7 cellular contexts compared by ENCODE assay signal in the genomic region with DNA sequence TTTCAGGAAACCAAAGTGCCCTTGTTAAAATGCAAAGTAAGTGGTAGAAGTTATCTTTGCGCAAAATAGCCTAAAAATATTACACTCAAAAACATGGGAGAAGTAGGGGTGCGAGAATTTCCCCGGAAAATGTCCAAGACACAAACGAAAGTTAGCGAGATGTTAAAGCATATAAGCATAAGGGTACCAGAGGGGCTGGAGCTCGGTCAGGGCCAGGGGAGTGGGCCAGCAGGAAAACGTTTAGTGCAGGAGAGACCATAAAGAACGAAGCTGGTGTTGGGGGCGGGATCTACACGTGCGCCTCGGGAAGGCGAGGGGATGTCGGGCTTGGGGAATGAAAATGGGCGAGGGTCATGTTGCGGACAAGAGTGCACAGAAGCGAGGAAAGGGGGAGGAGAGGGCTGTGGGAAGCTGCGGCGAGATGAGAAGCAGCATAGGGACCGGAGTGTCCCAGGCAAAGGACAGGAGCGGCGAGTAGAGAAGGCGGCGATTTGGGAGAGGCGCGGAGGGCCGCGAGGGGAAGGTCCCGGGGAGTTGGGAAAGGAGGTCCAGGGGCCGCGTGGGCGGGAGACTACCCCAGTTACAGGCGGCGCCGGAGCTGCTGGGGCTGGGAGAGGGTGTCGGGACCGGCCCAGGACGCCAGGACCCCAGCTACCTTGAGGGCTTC. TPM values are rescaled to one million over a fixed set of nuclear protein-coding genes. Genes with fewer than 3 reads are reported as not detected.
DNase-seq lines count a peak whose midpoint lies in the region; ATAC-seq, FAIRE-seq and TF ChIP-seq lines count a peak whose summit lies in the region.

No MANE protein-coding gene starts in this region.

- no peaks in the 10 kb centered on the region; the same call in 1 of the 2 replicates for H3K4me1 ChIP-seq in GM12878 (ENCODE audit: control insufficient read depth, insufficient read depth, low read length)

- no TSS peak for BruUV-seq in GM12878 (replicated peaks; lab: Mats Ljungman, UMichigan)

- POLR2A ChIA-PET in GM12878 (lab: Charles Lee): interaction anchor here (0.5 to 2.0 kb wide), 13 partner anchors 9 to 975 kb away, joined by 3 to 10 read pairs (median 3); a partner anchor contains a TSS

- no peaks in the 10 kb centered on the region for H3K9me3 ChIP-seq in GM12878 (replicated peaks; ENCODE audit: control insufficient read depth, insufficient read depth, low read length)

- TF ChIP-seq RAD21 in GM12878 (IDR thresholded peaks at IDR 0.05; ENCODE audit: insufficient read depth, low read depth, low read length): no peak

- ATAC-seq in HG02678 (IDR thresholded peaks at IDR 0.05; ENCODE audit: unreplicated experiment) (peak; percentile 17), GM12878 (peak; percentile 2), HG03354 (IDR thresholded peaks at IDR 0.05; ENCODE audit: poor library complexity, severe bottlenecking, unreplicated experiment) (no peak)

- no peaks in the 10 kb centered on the region for H3K27me3 ChIP-seq in GM12878 (replicated peaks in 1 of 2; ENCODE audit: control insufficient read depth in 2 of 2, insufficient read depth in 2 of 2, low read length in 1 of 2)

- H3K4me3 ChIP-seq in GM08714 (ENCODE audit: low read length) (peak overlapping the region; percentile 64), GM12878 (peak overlapping the region; percentile 84)

- H2AFZ ChIP-seq in GM12878 (ENCODE audit: control insufficient read depth, low read depth, low read length): peak overlapping the region; percentile 95

- WGBS in GM12878 (ENCODE audit: insufficient coverage, insufficient replicate concordance, low lambda C conversion rate, missing lambda C conversion rate): 1% methylated on average over 35 of the region's 38 CpGs

- no peak for TF ChIP-seq EP300 in GM12878 (IDR thresholded peaks at IDR 0.05; ENCODE audit: borderline replicate concordance in 1 of 2, control insufficient read depth in 1 of 2, low read depth in 2 of 2, low read length in 2 of 2)

- peak; percentile 68 for FAIRE-seq in GM12878 (lab: Jason Lieb, UNC)

- H3K79me2 ChIP-seq in GM12878 (ENCODE audit: control insufficient read depth, insufficient read depth, low read length): peaks cover 66% of the 10 kb centered on the region

- SMC1A ChIA-PET in GM12878 (lab: Charles Lee; ENCODE audit: uncharacterized antibody, unreplicated experiment): interaction anchor here (0.9 kb wide), 1 partner anchor 214 kb away, joined by 3 read pairs; no protein-coding TSS in a partner anchor

- peak overlapping the region; percentile 77 for H3K9ac ChIP-seq in GM12878 (ENCODE audit: control insufficient read depth, insufficient read depth, low read length)

- H3K4me2 ChIP-seq in GM12878 (ENCODE audit: control insufficient read depth, insufficient read depth): peak overlapping the region; percentile 58; the same call in 1 of the 2 replicates

- intact Hi-C loops in GM12878 (cut with micrococcal nuclease; ENCODE audit: unreplicated experiment): no loop called here

- TF ChIP-seq POLR2A in GM12878 (IDR thresholded peaks at IDR 0.05; ENCODE audit: low read depth, low read length): no peak

- peak; percentile 57 for DNase-seq in NCI-H510A (lab: John Stamatoyannopoulos, UW)
- no peak for DNase-seq in GM12878 (ENCODE audit: low read depth, low spot score)
- peak; percentile 79 for DNase-seq in iPS-NIHi11 (ENCODE audit: low spot score)
- DNase-seq in stimulated activated CD4-positive, alpha-beta T cell treated with anti-CD3 and anti-CD28 coated beads, Interleukin-1b, Interleukin-23, amount 100 ng/mL, for 24 hours (ENCODE audit: low read depth in 4 of 4, low spot score in 1 of 4): peak; percentile 1 to 20 (median 8)

- CTCF ChIA-PET in GM12878 (lab: Yijun Ruan, JAX): interaction anchor here (0.6 to 1.2 kb wide), 5 partner anchors 33 to 194 kb away, joined by 3 to 7 read pairs (median 4); no protein-coding TSS in a partner anchor

- in situ Hi-C loops in GM12878 (cut with MboI): no loop called here

- peak overlapping the region; percentile 68 for H3K27ac ChIP-seq in GM12878 (ENCODE audit: control insufficient read depth, insufficient read depth)

- no peak for TF ChIP-seq CTCF in GM12878 (IDR thresholded peaks at IDR 0.05 in 2 of 3, conservative IDR thresholded peaks at IDR 0.05 in 1 of 3; ENCODE audit: control insufficient read depth in 2 of 3, extremely low read depth in 1 of 3, insufficient read depth in 1 of 3, low read depth in 3 of 3, low read length in 3 of 3)

- no peaks in the 10 kb centered on the region for H4K20me1 ChIP-seq in GM12878 (ENCODE audit: control insufficient read depth, insufficient read depth)

- RAD21 ChIA-PET in GM12878 (lab: Charles Lee; ENCODE audit: unreplicated experiment): interaction anchor here (0.5 to 1.6 kb wide), 4 partner anchors 54 to 504 kb away, joined by 3 to 4 read pairs (median 3); a partner anchor contains a TSS

- H3K36me3 ChIP-seq in GM12878 (ENCODE audit: control insufficient read depth in 2 of 2, insufficient read depth in 2 of 2, low read length in 1 of 2): peaks cover 0 to 22% of the 10 kb centered on the region in 2 experiments; a peak in 3 of 4 replicates

RNA-seq across cellular contexts. Expression of a gene that starts 0.6 kb away (rescaled TPM):
- total RNA-seq in GM12878 (2013; cell fraction: nucleolus; rRNA removed): 100 and 112 TPM in 2 replicates
- total RNA-seq in GM12878 (2014; rRNA removed): 42.1 and 55.9 TPM in 2 replicates
- total RNA-seq in GM12878 (2014; rRNA removed; fragmentation: Illumina TruSeq; extraction: Trizol): 33.3 and 34.3 TPM in 2 replicates
- 56.9 and 76.0 TPM in 2 replicates for total RNA-seq in GM12878 (2021)
- polyA plus RNA-seq in GM12878 (2011; ENCODE audit: low read depth): 25.1 TPM
- polyA plus RNA-seq in GM12878 (2011; rRNA removed): 56.8 and 68.5 TPM in 2 replicates
- 59.5 and 68.4 TPM in 2 replicates for polyA plus RNA-seq in GM12878 (2011; cell fraction: cytosol; rRNA removed)
- polyA plus RNA-seq in GM12878 (2011; cell fraction: nucleus; rRNA removed): 79.3 and 85.6 TPM in 2 replicates
- 22.9 and 24.5 TPM in 2 replicates for polyA plus RNA-seq in GM12878 (2012)
- 40.2 and 48.0 TPM in 2 replicates for polyA plus RNA-seq in GM12878 (2014; fragmentation: Illumina TruSeq; extraction: Trizol)
- polyA plus RNA-seq in GM12878 (2014; fragmentation: Nextera tagmentation; extraction: Ambion mirVana): 10 to 100 TPM; 11.3 to 21.7 TPM
- polyA plus RNA-seq in GM12878 (2014; rRNA removed): 41.0 and 41.1 TPM in 2 replicates
- 10 to 100 TPM; 38.2 to 49.6 TPM for polyA plus RNA-seq in GM12878 (2016; fragmentation: Nextera tagmentation; extraction: Ambion mirVana)
- polyA minus RNA-seq in GM12878 (2011; rRNA and poly(A)+ RNA removed): 68.9 and 82.4 TPM in 2 replicates
- 20.8 and 31.5 TPM in 2 replicates for polyA minus RNA-seq in GM12878 (2011; cell fraction: cytosol; rRNA and poly(A)+ RNA removed)
- polyA minus RNA-seq in GM12878 (2011; cell fraction: nucleus; rRNA and poly(A)+ RNA removed): 46.1 and 87.2 TPM in 2 replicates

RNA-seq across cellular contexts. Expression of a gene that starts 0.7 kb away (rescaled TPM):
- 40.6 and 43.4 TPM in 2 replicates for total RNA-seq in GM12878 (2013; cell fraction: nucleolus; rRNA removed)
- 16.5 and 17.8 TPM in 2 replicates for total RNA-seq in GM12878 (2014; rRNA removed)
- total RNA-seq in GM12878 (2014; rRNA removed; fragmentation: Illumina TruSeq; extraction: Trizol): 16.2 and 17.7 TPM in 2 replicates
- total RNA-seq in GM12878 (2021): 22.8 and 28.0 TPM in 2 replicates
- polyA plus RNA-seq in GM12878 (2011; ENCODE audit: low read depth): 9.5 TPM
- polyA plus RNA-seq in GM12878 (2011; rRNA removed): 33.6 and 43.4 TPM in 2 replicates
- polyA plus RNA-seq in GM12878 (2011; cell fraction: cytosol; rRNA removed): 21.8 and 23.6 TPM in 2 replicates
- polyA plus RNA-seq in GM12878 (2011; cell fraction: nucleus; rRNA removed): 20.7 and 24.0 TPM in 2 replicates
- 13.1 and 17.4 TPM in 2 replicates for polyA plus RNA-seq in GM12878 (2012)
- 19.6 and 19.7 TPM in 2 replicates for polyA plus RNA-seq in GM12878 (2014; fragmentation: Illumina TruSeq; extraction: Trizol)
- 1 to 10 TPM; 5.5 to 6.3 TPM for polyA plus RNA-seq in GM12878 (2014; fragmentation: Nextera tagmentation; extraction: Ambion mirVana)
- 12.3 and 13.1 TPM in 2 replicates for polyA plus RNA-seq in GM12878 (2014; rRNA removed)
- polyA plus RNA-seq in GM12878 (2016; fragmentation: Nextera tagmentation; extraction: Ambion mirVana): 10 to 100 TPM; 23.5 to 26.0 TPM
- 40.4 and 72.2 TPM in 2 replicates for polyA minus RNA-seq in GM12878 (2011; rRNA and poly(A)+ RNA removed)
- 9.9 and 18.2 TPM in 2 replicates for polyA minus RNA-seq in GM12878 (2011; cell fraction: cytosol; rRNA and poly(A)+ RNA removed)
- 12.9 and 18.7 TPM in 2 replicates for polyA minus RNA-seq in GM12878 (2011; cell fraction: nucleus; rRNA and poly(A)+ RNA removed)

RNA-seq across cellular contexts. Expression of a gene that starts 53.8 kb away (rescaled TPM):
- 111 and 112 TPM in 2 replicates for total RNA-seq in GM12878 (2013; cell fraction: nucleolus; rRNA removed)
- total RNA-seq in GM12878 (2014; rRNA removed): 47.1 and 52.9 TPM in 2 replicates
- total RNA-seq in GM12878 (2014; rRNA removed; fragmentation: Illumina TruSeq; extraction: Trizol): 32.4 and 34.0 TPM in 2 replicates
- 46.0 and 50.3 TPM in 2 replicates for total RNA-seq in GM12878 (2021)
- polyA plus RNA-seq in GM12878 (2011; ENCODE audit: low read depth): 33.6 TPM
- 51.3 and 63.4 TPM in 2 replicates for polyA plus RNA-seq in GM12878 (2011; rRNA removed)
- 68.0 and 73.1 TPM in 2 replicates for polyA plus RNA-seq in GM12878 (2011; cell fraction: cytosol; rRNA removed)
- polyA plus RNA-seq in GM12878 (2011; cell fraction: nucleus; rRNA removed): 237 and 269 TPM in 2 replicates
- 39.1 and 41.7 TPM in 2 replicates for polyA plus RNA-seq in GM12878 (2012)
- polyA plus RNA-seq in GM12878 (2014; fragmentation: Illumina TruSeq; extraction: Trizol): 47.9 and 51.6 TPM in 2 replicates
- polyA plus RNA-seq in GM12878 (2014; fragmentation: Nextera tagmentation; extraction: Ambion mirVana): 10 to 100 TPM; 11.8 to 18.2 TPM
- polyA plus RNA-seq in GM12878 (2014; rRNA removed): 50.9 and 51.5 TPM in 2 replicates
- 1 to 10 TPM; 5.9 to 6.0 TPM for polyA plus RNA-seq in GM12878 (2016; fragmentation: Nextera tagmentation; extraction: Ambion mirVana)
- polyA minus RNA-seq in GM12878 (2011; rRNA and poly(A)+ RNA removed): 49.8 and 66.4 TPM in 2 replicates
- 22.9 and 24.0 TPM in 2 replicates for polyA minus RNA-seq in GM12878 (2011; cell fraction: cytosol; rRNA and poly(A)+ RNA removed)
- 36.3 and 61.5 TPM in 2 replicates for polyA minus RNA-seq in GM12878 (2011; cell fraction: nucleus; rRNA and poly(A)+ RNA removed)

RNA-seq across cellular contexts. Expression of a gene that starts 58.3 kb away (rescaled TPM):
- total RNA-seq in GM12878 (2013; cell fraction: nucleolus; rRNA removed): 64.7 and 70.1 TPM in 2 replicates
- total RNA-seq in GM12878 (2014; rRNA removed) (40.0 and 42.8 TPM in 2 replicates), GM12878 (2014; rRNA removed; fragmentation: Illumina TruSeq; extraction: Trizol) (39.0 and 40.7 TPM in 2 replicates), GM12878 (2021) (48.9 and 51.2 TPM in 2 replicates)
- 46.5 TPM for polyA plus RNA-seq in GM12878 (2011; ENCODE audit: low read depth)
- polyA plus RNA-seq in GM12878 (2011; rRNA removed) (93.5 and 108 TPM in 2 replicates), GM12878 (2014; fragmentation: Illumina TruSeq; extraction: Trizol) (63.9 and 96.9 TPM in 2 replicates), GM12878 (2014; fragmentation: Nextera tagmentation; extraction: Ambion mirVana) (100 to 1,000 TPM; 164 to 180 TPM), GM12878 (2014; rRNA removed) (51.2 and 53.9 TPM in 2 replicates), GM12878 (2016; fragmentation: Nextera tagmentation; extraction: Ambion mirVana) (10 to 100 TPM; 68.5 to 72.1 TPM)
- 73.3 and 83.3 TPM in 2 replicates for polyA plus RNA-seq in GM12878 (2011; cell fraction: cytosol; rRNA removed)
- polyA plus RNA-seq in GM12878 (2011; cell fraction: nucleus; rRNA removed): 116 and 136 TPM in 2 replicates
- polyA plus RNA-seq in GM12878 (2012): 43.7 and 55.9 TPM in 2 replicates
- polyA minus RNA-seq in GM12878 (2011; rRNA and poly(A)+ RNA removed): 63.9 and 89.8 TPM in 2 replicates
- 14.0 and 19.0 TPM in 2 replicates for polyA minus RNA-seq in GM12878 (2011; cell fraction: cytosol; rRNA and poly(A)+ RNA removed)
- 19.8 and 20.5 TPM in 2 replicates for polyA minus RNA-seq in GM12878 (2011; cell fraction: nucleus; rRNA and poly(A)+ RNA removed)

RNA-seq across cellular contexts. Expression of a gene that starts 58.5 kb away (rescaled TPM):
- total RNA-seq in GM12878 (2013; cell fraction: nucleolus; rRNA removed): 44.9 and 46.2 TPM in 2 replicates
- total RNA-seq in GM12878 (2014; rRNA removed) (45.0 and 46.5 TPM in 2 replicates), GM12878 (2014; rRNA removed; fragmentation: Illumina TruSeq; extraction: Trizol) (20.2 and 20.5 TPM in 2 replicates), GM12878 (2021) (43.0 and 47.6 TPM in 2 replicates)
- polyA plus RNA-seq in GM12878 (2011; ENCODE audit: low read depth): 29.7 TPM
- polyA plus RNA-seq in GM12878 (2011; rRNA removed) (38.2 and 88.8 TPM in 2 replicates), GM12878 (2014; fragmentation: Illumina TruSeq; extraction: Trizol) (33.5 and 42.4 TPM in 2 replicates), GM12878 (2014; fragmentation: Nextera tagmentation; extraction: Ambion mirVana) (10 to 100 TPM; 25.0 to 29.8 TPM), GM12878 (2014; rRNA removed) (36.6 and 44.3 TPM in 2 replicates), GM12878 (2016; fragmentation: Nextera tagmentation; extraction: Ambion mirVana) (10 to 100 TPM; 60.4 TPM)
- 59.6 and 67.2 TPM in 2 replicates for polyA plus RNA-seq in GM12878 (2011; cell fraction: cytosol; rRNA removed)
- polyA plus RNA-seq in GM12878 (2011; cell fraction: nucleus; rRNA removed): 129 and 158 TPM in 2 replicates
- polyA plus RNA-seq in GM12878 (2012): 48.1 and 48.5 TPM in 2 replicates
- 80.2 and 138 TPM in 2 replicates for polyA minus RNA-seq in GM12878 (2011; rRNA and poly(A)+ RNA removed)
- polyA minus RNA-seq in GM12878 (2011; cell fraction: cytosol; rRNA and poly(A)+ RNA removed): 14.8 and 20.0 TPM in 2 replicates
- polyA minus RNA-seq in GM12878 (2011; cell fraction: nucleus; rRNA and poly(A)+ RNA removed): 35.5 and 44.6 TPM in 2 replicates
